18 cellular contexts compared by ENCODE assay signal in the genomic region with DNA sequence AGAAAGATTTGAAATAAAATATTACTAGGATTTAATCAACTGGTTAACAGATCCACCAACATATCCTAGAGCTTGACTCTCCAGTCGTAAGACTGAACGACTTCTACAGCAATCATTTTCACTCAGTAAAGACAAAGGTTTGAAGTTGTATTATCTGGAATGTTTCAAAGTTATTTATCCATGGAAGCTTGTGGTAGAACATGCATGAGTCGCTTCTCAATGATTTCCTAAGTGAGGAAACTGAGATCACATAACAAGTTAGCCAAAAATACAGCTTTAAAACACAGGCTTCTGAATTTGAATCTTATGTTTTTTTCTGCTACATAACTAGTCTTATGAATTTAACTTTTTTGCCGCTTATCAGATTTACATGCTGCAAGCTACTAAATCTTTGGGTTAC.
A peak's percentile ranks its signal among the peaks of the same experiment; 100 is the strongest.
DNase-seq lines count a peak whose midpoint lies in the region; ATAC-seq, FAIRE-seq and TF ChIP-seq lines count a peak whose summit lies in the region.
"Had no signal": no experiment of that assay in that cellular context is flagged by ENCODE, and none has a peak within 500 bp of the region (broad histone marks: within the 10 kb centered on the region; RNA-seq: fewer than 3 reads in every experiment).

No MANE protein-coding gene starts in this region.

- H3K4me3 ChIP-seq in AG04450 (ENCODE audit: low read depth, low read length) (no peak overlapping the region), bronchial epithelial cell (ENCODE audit: low read depth, low read length) (no peak overlapping the region), kidney epithelial cell (ENCODE audit: low read depth, low read length) (no peak overlapping the region)

- no peaks in the 10 kb centered on the region for H3K9me3 ChIP-seq in AG04450 (ENCODE audit: control insufficient read depth, insufficient read depth, low read length)

- FAIRE-seq in bronchial epithelial cell (lab: Jason Lieb, UNC): no peak

- H3K36me3 ChIP-seq in bronchial epithelial cell (ENCODE audit: control insufficient read depth, insufficient read depth, low read length) (no peaks in the 10 kb centered on the region), kidney epithelial cell (ENCODE audit: control insufficient read depth, insufficient read depth, low read length) (no peaks in the 10 kb centered on the region)

- POLR2A ChIA-PET in AG04450 (lab: Yijun Ruan, JAX): interaction anchor here (0.6 kb wide), 1 partner anchor 34 kb away, joined by 3 read pairs; no protein-coding TSS in a partner anchor

- H3K27ac ChIP-seq in AG04450 (ENCODE audit: low read depth, low read length): no peak overlapping the region
- H3K27ac ChIP-seq: epithelial cell of prostate had no signal

- DNase-seq in AG04450 (ENCODE audit: low read depth, low spot score) (peak; percentile 47), HT1080 (ENCODE audit: low read depth) (peak; percentile 78), bronchial epithelial cell (ENCODE audit: low read depth) (peak; percentile 70), kidney epithelial cell (ENCODE audit: low read depth) (peak; percentile 80), islet precursor cell (no peak)
- DNase-seq in stimulated activated naive CD8-positive, alpha-beta T cell treated with anti-CD3 and anti-CD28 coated beads, Interleukin-15, Interleukin-2, amounts not matched to agents 100 U/mL and 50 U/mL, for 24 hours: no peak
- DNase-seq: activated CD8-positive, alpha-beta memory T cell treated with anti-CD3 and anti-CD28 coated beads for 24 hours; activated gamma-delta T cell; AML-193; caudate nucleus; DMS79; NCI-H2029 treated with DMSO at 0.1 percent for 48 hours; NCI-H82; SIG-M5; stimulated activated CD4-positive, alpha-beta T cell treated with anti-CD3 and anti-CD28 coated beads, Interleukin-2, amount 100 ng/mL, for 24 hours had no signal

- CTCF ChIA-PET in AG04450 (lab: Charles Lee): interaction anchor here (1.2 kb wide), 1 partner anchor 339 kb away, joined by 4 read pairs; no protein-coding TSS in a partner anchor

- ATAC-seq in stimulated activated naive CD8-positive, alpha-beta T cell treated with anti-CD3 and anti-CD28 coated beads, Interleukin-15, Interleukin-2, amounts not matched to agents 100 U/mL and 50 U/mL, for 24 hours: no peak
- ATAC-seq in GM21576 (IDR thresholded peaks at IDR 0.05; ENCODE audit: unreplicated experiment): no peak
- no peak for ATAC-seq in GM19463 (IDR thresholded peaks at IDR 0.05; ENCODE audit: unreplicated experiment)

- H3K27me3 ChIP-seq in AG04450 (ENCODE audit: control insufficient read depth, insufficient read depth, low read length) (no peaks in the 10 kb centered on the region), bronchial epithelial cell (ENCODE audit: control insufficient read depth, insufficient read depth, low read length) (no peaks in the 10 kb centered on the region), kidney epithelial cell (ENCODE audit: control insufficient read depth, insufficient read depth, low read length) (no peaks in the 10 kb centered on the region)

- TF ChIP-seq CTCF in AG04450 (IDR thresholded peaks at IDR 0.05; ENCODE audit: low read depth, low read length) (no peak), bronchial epithelial cell (IDR thresholded peaks at IDR 0.05; ENCODE audit: insufficient read depth, low read length, severe bottlenecking) (no peak), kidney epithelial cell (IDR thresholded peaks at IDR 0.05; ENCODE audit: insufficient read depth, low read length, poor library complexity, severe bottlenecking) (no peak)

Comparison
In these comparisons a context has a peak if more than half of its experiments do, and no peak if none do; other contexts are left out.
1. DNase-seq: peak in AG04450 (single experiment), HT1080 (single experiment), bronchial epithelial cell (single experiment) and kidney epithelial cell (single experiment); none in islet precursor cell (single experiment) and stimulated activated naive CD8-positive, alpha-beta T cell treated with anti-CD3 and anti-CD28 coated beads, Interleukin-15, Interleukin-2, amounts not matched to agents 100 U/mL and 50 U/mL, for 24 hours (single experiment).